In genomic region chr3:142723665-142723967, GRCh38 we compare ENCODE assay signal across 9 cellular contexts. TPM values are rescaled to one million over a fixed set of nuclear protein-coding genes. Genes with fewer than 3 reads are reported as not detected.
DNase-seq lines count a peak whose midpoint lies in the region; ATAC-seq, FAIRE-seq and TF ChIP-seq lines count a peak whose summit lies in the region.
"Had no signal": no experiment of that assay in that cellular context is flagged by ENCODE, and none has a peak within 500 bp of the region (broad histone marks: within the 10 kb centered on the region; RNA-seq: fewer than 3 reads in every experiment).

No MANE protein-coding gene starts in this region.

- no peak for TF ChIP-seq CTCF in PC-3 (conservative IDR thresholded peaks at IDR 0.05; ENCODE audit: low read depth, low read length)

- H3K27me3 ChIP-seq in PC-3 (ENCODE audit: low read length) (no peaks in the 10 kb centered on the region), esophagus (ENCODE audit: control insufficient read depth in 1 of 2, insufficient read depth in 2 of 2, low read length in 2 of 2) (peaks cover 0 to 3% of the 10 kb centered on the region in 2 donors), rectal smooth muscle tissue (ENCODE audit: control insufficient read depth, insufficient read depth, low read length) (peaks cover 6% of the 10 kb centered on the region)

- CTCF ChIA-PET in PC-3 (lab: Charles Lee): interaction anchor here (0.6 kb wide), 2 partner anchors 59 to 145 kb away, joined by 3 to 5 read pairs; partner anchors contain the start of gene ATR

- intact Hi-C loops in PC-3 (cut with micrococcal nuclease): loop anchor here (10.0 kb wide), 2 partner anchors 129 to 271 kb away; partner anchors contain the start of gene PLS1

- DNase-seq in stimulated activated CD4-positive, alpha-beta T cell treated with anti-CD3 and anti-CD28 coated beads, TNF-alpha, amount 100 ng/mL, for 24 hours (ENCODE audit: low read depth in 3 of 3): peak in 2 of 3 experiments; percentile 48 to 68
- no peak for DNase-seq in stimulated activated CD4-positive, alpha-beta T cell treated with anti-CD3 and anti-CD28 coated beads, Interleukin-4, amount 100 ng/mL, for 4 hours
- DNase-seq in PC-3: no peak
- DNase-seq in urothelium cell line (ENCODE audit: low spot score): no peak
- no peak for DNase-seq in DMS79 treated with DMSO at 0.1 percent for 48 hours (lab: John Stamatoyannopoulos, UW)
- no peak for DNase-seq in NK-92 (lab: John Stamatoyannopoulos, UW; ENCODE audit: unreplicated experiment)

- no peaks in the 10 kb centered on the region for H4K20me1 ChIP-seq in PC-3 (ENCODE audit: low read length)

- H3K27ac ChIP-seq in PC-3 (ENCODE audit: low read length): no peak overlapping the region
- no peak overlapping the region for H3K27ac ChIP-seq in esophagus (ENCODE audit: low read depth in 2 of 2, low read length in 1 of 2)
- H3K27ac ChIP-seq in rectal smooth muscle tissue (ENCODE audit: low read depth, low read length): no peak overlapping the region

- no peak overlapping the region for H3K9ac ChIP-seq in PC-3 (ENCODE audit: low read length)
- no peak overlapping the region for H3K9ac ChIP-seq in rectal smooth muscle tissue (ENCODE audit: low read length)

- ATAC-seq in PC-3: peak; percentile 9

- peak overlapping the region; percentile 75; the same call in 1 of the 2 replicates for H2AFZ ChIP-seq in PC-3 (ENCODE audit: low read length)

- H3K36me3 ChIP-seq in PC-3 (ENCODE audit: low read depth, low read length): no peaks in the 10 kb centered on the region
- H3K36me3 ChIP-seq in esophagus (ENCODE audit: control insufficient read depth in 2 of 2, insufficient read depth in 2 of 2, low read length in 1 of 2): no peaks in the 10 kb centered on the region
- no peaks in the 10 kb centered on the region for H3K36me3 ChIP-seq in rectal smooth muscle tissue (ENCODE audit: control insufficient read depth, insufficient read depth, low read length)

- H3K9me3 ChIP-seq in PC-3 (ENCODE audit: low read length): no peaks in the 10 kb centered on the region
- H3K9me3 ChIP-seq in esophagus (ENCODE audit: control insufficient read depth in 2 of 2, insufficient read depth in 1 of 2, low read depth in 1 of 2, low read length in 1 of 2): no peaks in the 10 kb centered on the region

- POLR2A ChIA-PET in PC-3 (lab: Charles Lee; ENCODE audit: unreplicated experiment): interaction anchor here (0.7 to 0.8 kb wide), 3 partner anchors 146 to 427 kb away, joined by 3 to 7 read pairs (median 4); no protein-coding TSS in a partner anchor

- WGBS in esophagus, 2 donors: 1% methylated on average over 10 of the region's 10 CpGs

- no TSS peak for BruUV-seq in PC-3 (replicated peaks; lab: Mats Ljungman, UMichigan)

- H3K4me3 ChIP-seq in PC-3 (ENCODE audit: low read length) (peak overlapping the region; percentile 64), esophagus (ENCODE audit: low read depth in 1 of 2, low read length in 2 of 2) (peak overlapping the region; percentile 64 to 72), rectal smooth muscle tissue (ENCODE audit: low read length) (peak overlapping the region; percentile 69)

- no peak for FAIRE-seq in urothelium cell line (lab: Jason Lieb, UNC)
- FAIRE-seq: islet of Langerhans had no signal

- peak overlapping the region; percentile 81 for H3K4me2 ChIP-seq in PC-3 (ENCODE audit: low read length)

- H3F3A ChIP-seq in PC-3 (ENCODE audit: low read length, unreplicated experiment): no peaks in the 10 kb centered on the region

- no peaks in the 10 kb centered on the region for H3K9me2 ChIP-seq in PC-3 (replicated peaks; ENCODE audit: low read length)

- H3K79me2 ChIP-seq in PC-3 (ENCODE audit: low read length): no peaks in the 10 kb centered on the region

- H3K4me1 ChIP-seq in PC-3 (ENCODE audit: insufficient read depth, low read length) (no peaks in the 10 kb centered on the region), esophagus (ENCODE audit: control insufficient read depth in 2 of 2, insufficient read depth in 2 of 2, low read length in 1 of 2) (peaks cover 0 to 2% of the 10 kb centered on the region in 2 donors), rectal smooth muscle tissue (ENCODE audit: control insufficient read depth, insufficient read depth, low read length) (no peaks in the 10 kb centered on the region)

RNA-seq across cellular contexts. Expression of gene TRPC1, which starts 0.2 kb away (rescaled TPM):
- 1.7 and 1.9 TPM in 2 replicates for total RNA-seq in PC-3 (2014; rRNA removed)
- polyA plus RNA-seq in esophagus: 1 to 10 TPM; 1.1 to 2.5 TPM

Comparison
In these comparisons a context has a peak if more than half of its experiments do, and no peak if none do; other contexts are left out.
1. DNase-seq: peak in stimulated activated CD4-positive, alpha-beta T cell treated with anti-CD3 and anti-CD28 coated beads, TNF-alpha, amount 100 ng/mL, for 24 hours (2 of 3); none in stimulated activated CD4-positive, alpha-beta T cell treated with anti-CD3 and anti-CD28 coated beads, Interleukin-4, amount 100 ng/mL, for 4 hours (0 of 2), PC-3 (single experiment), urothelium cell line (single experiment), DMS79 treated with DMSO at 0.1 percent for 48 hours (single experiment) and NK-92 (single experiment).
2. Peak in every context shown above with its lines, with median percentiles within 50 percentile points of each other: H3K4me3 ChIP-seq.